Comparison of ENCODE assay signal across 8 cellular contexts in the genomic region with DNA sequence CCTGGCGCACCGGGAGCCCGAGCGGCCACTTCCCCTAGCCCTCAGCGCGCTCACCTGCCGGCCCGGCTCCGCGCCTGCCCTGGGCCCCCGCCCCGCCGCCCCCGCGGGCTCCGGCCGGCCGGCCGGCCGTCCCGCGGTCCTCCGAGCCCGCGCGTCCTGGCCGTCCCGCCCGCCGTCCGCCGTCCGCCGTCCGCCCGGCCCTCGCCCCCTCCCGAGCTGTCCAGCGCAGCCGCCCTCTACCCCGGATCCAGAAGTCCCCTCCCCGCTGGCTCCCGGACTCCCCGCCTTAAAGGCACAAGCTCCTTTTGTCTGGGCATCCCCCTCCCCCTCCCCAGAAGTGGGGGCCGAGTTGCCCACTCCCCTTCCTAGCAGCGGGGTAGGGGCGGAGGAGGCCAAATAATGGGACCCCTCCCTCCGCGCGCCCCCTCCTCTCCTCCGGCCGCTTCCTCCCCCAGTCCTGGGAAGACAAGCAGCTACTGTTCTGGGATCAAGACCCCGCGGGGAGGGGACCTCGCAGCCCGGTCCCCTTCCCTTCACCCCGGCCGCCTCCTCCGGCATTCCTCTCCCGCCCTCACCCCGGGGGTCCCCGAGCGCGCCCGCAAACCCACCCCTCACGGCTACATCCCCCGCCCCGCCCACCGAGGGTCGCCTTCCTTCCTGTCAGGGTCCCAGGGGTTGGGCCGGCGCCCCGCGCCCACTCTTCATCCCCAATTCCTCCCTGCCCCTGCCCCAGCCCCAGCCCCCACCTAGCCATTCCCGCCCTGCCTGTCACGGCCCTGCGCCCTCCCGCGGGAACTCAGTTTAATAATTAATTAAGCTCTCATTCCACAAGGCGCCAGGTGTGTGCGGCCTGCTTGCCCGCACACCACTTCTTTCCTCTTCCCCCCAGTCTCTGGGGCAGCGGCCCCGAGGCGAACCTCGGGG. TPM values are rescaled to one million over a fixed set of nuclear protein-coding genes. Genes with fewer than 3 reads are reported as not detected.
DNase-seq lines count a peak whose midpoint lies in the region; ATAC-seq lines count a peak whose summit lies in the region.

A gene (minus strand): TSS at position 238 of the 924 bp plus-strand sequence. CDS start 5,655 bp downstream, outside the sequence.

- H3K27ac Mint-ChIP-seq in activated T-cell treated with anti-CD3 and anti-CD28 coated beads, Interleukin-2, amount 50 U/mL, for 24 hours = no peak within 1 kb of the TSS
- peak within 1 kb of the TSS in 4 of 6 donors; percentile 61 to 80 (median 77) for H3K27ac Mint-ChIP-seq in naive B cell

- no peaks in the 10 kb centered on the region for H3K9me3 Mint-ChIP-seq in activated T-cell treated with anti-CD3 and anti-CD28 coated beads, Interleukin-2, amount 50 U/mL, for 24 hours
- no peaks in the 10 kb centered on the region for H3K9me3 Mint-ChIP-seq in naive B cell

- peaks cover 57% of the 10 kb centered on the region for H3K27me3 Mint-ChIP-seq in activated T-cell treated with anti-CD3 and anti-CD28 coated beads, Interleukin-2, amount 50 U/mL, for 24 hours
- H3K27me3 Mint-ChIP-seq in naive B cell = peaks cover 37 to 66% (median 57%) of the 10 kb centered on the region in 3 donors

- DNase-seq in activated T-cell treated with anti-CD3 and anti-CD28 coated beads for 48 hours (ENCODE audit: low read depth) (peak; percentile 5), activated T-cell treated with anti-CD3 and anti-CD28 coated beads for 4 hours (no peak), Kasumi-1 (lab: John Stamatoyannopoulos, UW) (peak; percentile 9 to 23), fibroblast of the conjunctiva (ENCODE audit: low read depth) (peak; percentile 62), naive B cell (no peak)
- peak; percentile 38 for DNase-seq in activated T-cell treated with anti-CD3 and anti-CD28 coated beads, Interleukin-2, amount 50 U/mL, for 24 hours

- peaks cover 4% of the 10 kb centered on the region for H3K4me1 Mint-ChIP-seq in activated T-cell treated with anti-CD3 and anti-CD28 coated beads, Interleukin-2, amount 50 U/mL, for 24 hours (ENCODE audit: low read depth)
- H3K4me1 Mint-ChIP-seq in naive B cell = peaks cover 11 to 24% (median 18%) of the 10 kb centered on the region in 3 donors

- peak within 1 kb of the TSS; percentile 66 for H3K4me3 Mint-ChIP-seq in activated T-cell treated with anti-CD3 and anti-CD28 coated beads, Interleukin-2, amount 50 U/mL, for 24 hours
- peak within 1 kb of the TSS; percentile 64 to 91 (median 86) for H3K4me3 Mint-ChIP-seq in naive B cell

- H3K36me3 Mint-ChIP-seq in activated T-cell treated with anti-CD3 and anti-CD28 coated beads, Interleukin-2, amount 50 U/mL, for 24 hours (ENCODE audit: low read depth) = no peaks in the 10 kb centered on the region
- no peaks in the 10 kb centered on the region for H3K36me3 Mint-ChIP-seq in naive B cell

- peak; percentile 27 to 51 for ATAC-seq in naive B cell (ENCODE audit: low read depth in 2 of 2)
- no peak for ATAC-seq in GM21529 (IDR thresholded peaks at IDR 0.05; ENCODE audit: unreplicated experiment)
- no peak for ATAC-seq in HG03097 (IDR thresholded peaks at IDR 0.05; ENCODE audit: low FRiP score, unreplicated experiment)

RNA-seq across cellular contexts. Expression of the gene that starts here (rescaled TPM):
- polyA plus RNA-seq in naive B cell (ENCODE audit: low read depth in 6 of 6) = not detected

Comparison
In these comparisons a context has a peak if more than half of its experiments do, and no peak if none do; other contexts are left out.
1. DNase-seq: peak in activated T-cell treated with anti-CD3 and anti-CD28 coated beads for 48 hours (single experiment), Kasumi-1 (2 of 2), activated T-cell treated with anti-CD3 and anti-CD28 coated beads, Interleukin-2, amount 50 U/mL, for 24 hours (single experiment) and fibroblast of the conjunctiva (single experiment); none in activated T-cell treated with anti-CD3 and anti-CD28 coated beads for 4 hours (single experiment) and naive B cell (single experiment).
2. Peak in ATAC-seq in naive B cell; RNA of the gene not detected or under 1 TPM.